In genomic region chr2:86238354-86238753, GRCh38 we compare ENCODE assay signal across 9 cellular contexts. TPM values are rescaled to one million over a fixed set of nuclear protein-coding genes. Genes with fewer than 3 reads are reported as not detected.
DNase-seq lines count a peak whose midpoint lies in the region; ATAC-seq and TF ChIP-seq lines count a peak whose summit lies in the region.
"Had no signal": no experiment of that assay in that cellular context is flagged by ENCODE, and none has a peak within 500 bp of the region (broad histone marks: within the 10 kb centered on the region; RNA-seq: fewer than 3 reads in every experiment).

No MANE protein-coding gene starts in this region.

- H3K27me3 Mint-ChIP-seq in activated CD8-positive, alpha-beta T cell treated with anti-CD3 and anti-CD28 coated beads, Interleukin-2, amount 10 ng/mL, durations not matched to agents 7 days and 5 days (ENCODE audit: low read depth): peaks cover 14% of the 10 kb centered on the region
- peaks cover 46% of the 10 kb centered on the region for H3K27me3 Mint-ChIP-seq in osteocyte (ENCODE audit: unreplicated experiment)
- peaks cover 7 to 18% (median 12%) of the 10 kb centered on the region in 3 donors for H3K27me3 Mint-ChIP-seq in CD14-positive monocyte (ENCODE audit: low read depth in 3 of 3)

- intact Hi-C loops in CD14-positive monocyte (cut with micrococcal nuclease): no loop called here

- peak; percentile 86 for ATAC-seq in GM18870 (IDR thresholded peaks at IDR 0.05; ENCODE audit: unreplicated experiment)
- ATAC-seq in HG02981 (IDR thresholded peaks at IDR 0.05; ENCODE audit: unreplicated experiment): peak; percentile 87
- peak; percentile 80 for ATAC-seq in activated CD8-positive, alpha-beta T cell treated with anti-CD3 and anti-CD28 coated beads, Interleukin-2, amount 10 ng/mL, durations not matched to agents 7 days and 5 days
- ATAC-seq: HCT116 had no signal

- POLR2A ChIA-PET in activated CD8-positive, alpha-beta T cell treated with anti-CD3 and anti-CD28 coated beads, Interleukin-2, amount 10 ng/mL, durations not matched to agents 7 days and 5 days (lab: Charles Lee): no interaction called here

- TF ChIP-seq CTCF in osteocyte (IDR thresholded peaks at IDR 0.05) (no peak), CD14-positive monocyte (IDR thresholded peaks at IDR 0.05) (no peak)

- H3K4me3 Mint-ChIP-seq in activated CD8-positive, alpha-beta T cell treated with anti-CD3 and anti-CD28 coated beads, Interleukin-2, amount 10 ng/mL, durations not matched to agents 7 days and 5 days: no peak overlapping the region
- H3K4me3 Mint-ChIP-seq in osteocyte (ENCODE audit: unreplicated experiment) (no peak overlapping the region), CD14-positive monocyte (peak overlapping the region in 1 of 2 donors; percentile 17)

- H3K27ac Mint-ChIP-seq in activated CD8-positive, alpha-beta T cell treated with anti-CD3 and anti-CD28 coated beads, Interleukin-2, amount 10 ng/mL, durations not matched to agents 7 days and 5 days: no peak overlapping the region
- H3K27ac Mint-ChIP-seq in osteocyte (ENCODE audit: unreplicated experiment): no peak overlapping the region
- H3K27ac Mint-ChIP-seq in CD14-positive monocyte: no peak overlapping the region

- H3K36me3 Mint-ChIP-seq in activated CD8-positive, alpha-beta T cell treated with anti-CD3 and anti-CD28 coated beads, Interleukin-2, amount 10 ng/mL, durations not matched to agents 7 days and 5 days (ENCODE audit: low read depth): no peaks in the 10 kb centered on the region
- no peaks in the 10 kb centered on the region for H3K36me3 Mint-ChIP-seq in osteocyte (ENCODE audit: unreplicated experiment)
- H3K36me3 Mint-ChIP-seq in CD14-positive monocyte: no peaks in the 10 kb centered on the region

- CTCF ChIA-PET in activated CD8-positive, alpha-beta T cell treated with anti-CD3 and anti-CD28 coated beads, Interleukin-2, amount 10 ng/mL, durations not matched to agents 7 days and 5 days (lab: Charles Lee): interaction anchor here (2.1 kb wide), 1 partner anchor 17 kb away, joined by 13 read pairs; no protein-coding TSS in a partner anchor

- no peaks in the 10 kb centered on the region for H3K9me3 Mint-ChIP-seq in activated CD8-positive, alpha-beta T cell treated with anti-CD3 and anti-CD28 coated beads, Interleukin-2, amount 10 ng/mL, durations not matched to agents 7 days and 5 days (ENCODE audit: insufficient read depth)
- no peaks in the 10 kb centered on the region for H3K9me3 Mint-ChIP-seq in osteocyte (ENCODE audit: unreplicated experiment)
- peaks cover 0 to 2% (median 0%) of the 10 kb centered on the region in 7 donors for H3K9me3 Mint-ChIP-seq in CD14-positive monocyte

- TF ChIP-seq POLR2A in erythroblast (IDR thresholded peaks at IDR 0.05; ENCODE audit: low read length): no peak

- H3K4me1 Mint-ChIP-seq in activated CD8-positive, alpha-beta T cell treated with anti-CD3 and anti-CD28 coated beads, Interleukin-2, amount 10 ng/mL, durations not matched to agents 7 days and 5 days (ENCODE audit: low read depth): peaks cover 18% of the 10 kb centered on the region
- H3K4me1 Mint-ChIP-seq in osteocyte (ENCODE audit: unreplicated experiment) (peaks cover 2% of the 10 kb centered on the region), CD14-positive monocyte (peaks cover 13% of the 10 kb centered on the region)

- peak; percentile 37 for DNase-seq in activated CD8-positive, alpha-beta T cell treated with anti-CD3 and anti-CD28 coated beads, Interleukin-2, amount 10 ng/mL, durations not matched to agents 7 days and 5 days
- peak; percentile 62 for DNase-seq in stimulated activated CD4-positive, alpha-beta T cell treated with anti-CD3 and anti-CD28 coated beads, Interleukin-1b, Interleukin-23, amount 100 ng/mL, for 48 hours
- DNase-seq in NCI-H2171 treated with DMSO at 0.1 percent for 48 hours (lab: John Stamatoyannopoulos, UW) (no peak), erythroblast (lab: John Stamatoyannopoulos, UW) (no peak), osteocyte (ENCODE audit: extremely low spot score, unreplicated experiment) (no peak), CD14-positive monocyte (ENCODE audit: low spot score) (no peak)

RNA-seq across cellular contexts. Expression of gene MRPL35, which starts 39.1 kb away (rescaled TPM):
- 10 to 100 TPM; 55.7 to 58.4 TPM for total RNA-seq in activated CD8-positive, alpha-beta T cell treated with anti-CD3 and anti-CD28 coated beads, Interleukin-2, amount 10 ng/mL, durations not matched to agents 7 days and 5 days
- total RNA-seq in osteocyte: 27.1 and 27.5 TPM in 2 replicates
- 10 to 100 TPM; 26.9 to 35.0 TPM for polyA plus RNA-seq in CD14-positive monocyte

RNA-seq across cellular contexts. Expression of gene IMMT, which starts 43.1 kb away (rescaled TPM):
- total RNA-seq in activated CD8-positive, alpha-beta T cell treated with anti-CD3 and anti-CD28 coated beads, Interleukin-2, amount 10 ng/mL, durations not matched to agents 7 days and 5 days: 100 to 1,000 TPM; 126 to 132 TPM
- 79.9 and 81.8 TPM in 2 replicates for total RNA-seq in osteocyte
- 10 to 100 TPM; 41.2 to 54.0 TPM for polyA plus RNA-seq in CD14-positive monocyte

Comparison
In these comparisons a context has a peak if more than half of its experiments do, and no peak if none do; other contexts are left out.
1. DNase-seq: peak in activated CD8-positive, alpha-beta T cell treated with anti-CD3 and anti-CD28 coated beads, Interleukin-2, amount 10 ng/mL, durations not matched to agents 7 days and 5 days (single experiment) and stimulated activated CD4-positive, alpha-beta T cell treated with anti-CD3 and anti-CD28 coated beads, Interleukin-1b, Interleukin-23, amount 100 ng/mL, for 48 hours (single experiment); none in NCI-H2171 treated with DMSO at 0.1 percent for 48 hours (single experiment), erythroblast (0 of 2), osteocyte (single experiment) and CD14-positive monocyte (single experiment).
2. Peak in every context shown above with its lines, with median percentiles within 50 percentile points of each other: ATAC-seq.